20 cellular contexts compared by ENCODE assay signal in the genomic region with DNA sequence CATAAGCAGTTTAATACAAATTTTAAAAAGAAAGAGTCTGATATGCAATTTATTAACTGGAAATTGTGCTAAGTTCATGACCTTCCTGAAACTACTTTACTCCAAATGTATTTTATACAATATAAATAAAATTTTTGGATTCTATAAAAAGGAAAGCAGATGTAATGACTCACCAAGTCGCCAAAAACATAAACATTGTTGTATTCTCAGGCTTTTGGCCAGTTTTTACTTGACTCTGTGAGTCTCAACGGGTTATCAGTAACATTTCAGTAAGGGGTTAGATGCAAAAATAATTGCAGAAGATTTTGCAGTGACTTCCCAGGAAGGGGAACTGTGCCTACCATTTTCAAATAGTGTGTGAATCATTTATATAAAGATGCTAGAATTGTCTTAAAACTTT.
DNase-seq lines count a peak whose midpoint lies in the region; ATAC-seq lines count a peak whose summit lies in the region.
"Had no signal": no experiment of that assay in that cellular context is flagged by ENCODE, and none has a peak within 500 bp of the region (broad histone marks: within the 10 kb centered on the region; RNA-seq: fewer than 3 reads in every experiment).

No MANE protein-coding gene starts in this region.

- no peak for ATAC-seq in right cardiac atrium
- ATAC-seq: A549, PC-3 had no signal

- H3K4me1 ChIP-seq in ACC112 (ENCODE audit: control insufficient read depth, insufficient read depth, low read length, unreplicated experiment) (peaks cover 25% of the 10 kb centered on the region), mesenchymal stem cell (ENCODE audit: control insufficient read depth, insufficient read depth, low read depth, low read length) (no peaks in the 10 kb centered on the region), right cardiac atrium (ENCODE audit: control insufficient read depth, insufficient read depth, low read length) (no peaks in the 10 kb centered on the region)
- H3K4me1 ChIP-seq: A549 had no signal

- intact Hi-C loops in right cardiac atrium (cut with DNase I): no loop called here

- H2BK12ac ChIP-seq in mesenchymal stem cell (ENCODE audit: low read length in 2 of 2): no peak overlapping the region

- H3K79me2 ChIP-seq in ACC112 (ENCODE audit: control insufficient read depth, insufficient read depth, low read length, unreplicated experiment): no peaks in the 10 kb centered on the region

- H3K27me3 ChIP-seq in ACC112 (ENCODE audit: insufficient read depth, low read length): no peaks in the 10 kb centered on the region
- no peaks in the 10 kb centered on the region for H3K27me3 ChIP-seq in mesenchymal stem cell (ENCODE audit: control insufficient read depth in 1 of 2, insufficient read depth in 1 of 2, low read length in 2 of 2)
- no peaks in the 10 kb centered on the region for H3K27me3 ChIP-seq in right cardiac atrium (ENCODE audit: control insufficient read depth, insufficient read depth)

- no peaks in the 10 kb centered on the region for H3K9me3 ChIP-seq in mesenchymal stem cell (ENCODE audit: control insufficient read depth, low read length)
- no peaks in the 10 kb centered on the region for H3K9me3 ChIP-seq in right cardiac atrium (ENCODE audit: control insufficient read depth, low read length)
- H3K9me3 ChIP-seq: A549, HAP-1 had no signal

- H3K79me1 ChIP-seq in mesenchymal stem cell (replicated peaks; ENCODE audit: low read length, poor library complexity, severe bottlenecking): no peaks in the 10 kb centered on the region

- no peak overlapping the region for H3K4ac ChIP-seq in mesenchymal stem cell (ENCODE audit: low read depth in 1 of 2, low read length in 2 of 2)

- no peaks in the 10 kb centered on the region for H3K36me3 ChIP-seq in ACC112 (ENCODE audit: insufficient read depth, low read length)
- no peaks in the 10 kb centered on the region for H3K36me3 ChIP-seq in mesenchymal stem cell (ENCODE audit: control insufficient read depth in 1 of 2, insufficient read depth in 2 of 2, low read depth in 1 of 2, low read length in 2 of 2)
- H3K36me3 ChIP-seq: HAP-1 had no signal

- H3K9ac ChIP-seq in mesenchymal stem cell (ENCODE audit: low read length): no peak overlapping the region

- WGBS in mesenchymal stem cell: 49% methylated on average over 2 of the region's 2 CpGs
- 33% methylated on average over 2 of the region's 2 CpGs for WGBS in right cardiac atrium

- H4K91ac ChIP-seq in mesenchymal stem cell (ENCODE audit: low read length): no peak overlapping the region

- in situ Hi-C loops in KBM-7 (cut with MboI; ENCODE audit: low pct_unique_long_range_greater_than_20kb, low sequenced_read_pairs): no loop called here
- in situ Hi-C loops in ACHN (cut with HindIII; ENCODE audit: low pct_ligation_motif_present, low pct_unique_long_range_greater_than_20kb, low sequenced_read_pairs): no loop called here

- no peak overlapping the region for H3K14ac ChIP-seq in mesenchymal stem cell (ENCODE audit: low read length in 2 of 2)

- no peak overlapping the region for H3K18ac ChIP-seq in mesenchymal stem cell (ENCODE audit: low read depth in 1 of 2, low read length in 2 of 2)

- no peak overlapping the region for H3K4me2 ChIP-seq in mesenchymal stem cell (ENCODE audit: low read length, poor library complexity, severe bottlenecking)
- H3K4me2 ChIP-seq: A549 had no signal

- H3K27ac ChIP-seq in ACC112 (ENCODE audit: low read depth, low read length) (peak overlapping the region; percentile 4; the same call in 1 of the 2 replicates), mesenchymal stem cell (ENCODE audit: low read length, poor library complexity, severe bottlenecking) (no peak overlapping the region), right cardiac atrium (ENCODE audit: low read length) (no peak overlapping the region)
- H3K27ac ChIP-seq: A549, C4-2B, RWPE1 had no signal

- no peak overlapping the region for H2AFZ ChIP-seq in ACC112 (ENCODE audit: low read length, unreplicated experiment)
- no peak overlapping the region for H2AFZ ChIP-seq in mesenchymal stem cell (ENCODE audit: low read depth, low read length)

- no peak overlapping the region for H2AK5ac ChIP-seq in mesenchymal stem cell (ENCODE audit: low read length, severe bottlenecking)

- H2BK5ac ChIP-seq in mesenchymal stem cell (ENCODE audit: low read depth, low read length, poor library complexity, severe bottlenecking): no peak overlapping the region

- H3K23ac ChIP-seq in mesenchymal stem cell (ENCODE audit: low read length in 2 of 2): no peak overlapping the region

- H4K8ac ChIP-seq in mesenchymal stem cell (ENCODE audit: low read length): no peak overlapping the region

- no peak overlapping the region for H2BK15ac ChIP-seq in mesenchymal stem cell (ENCODE audit: low read depth, poor library complexity, severe bottlenecking)

- no peak overlapping the region for H3K4me3 ChIP-seq in ACC112 (ENCODE audit: low read depth, low read length)
- no peak overlapping the region for H3K4me3 ChIP-seq in mesenchymal stem cell (ENCODE audit: insufficient read depth in 1 of 2, low read depth in 1 of 2, low read length in 2 of 2)
- H3K4me3 ChIP-seq in right cardiac atrium (ENCODE audit: low read length): no peak overlapping the region
- H3K4me3 ChIP-seq: A549, HAP-1 had no signal

- DNase-seq in amniotic stem cell (lab: John Stamatoyannopoulos, UW) (peak; percentile 24), fibroblast of gingiva (ENCODE audit: low read depth) (peak; percentile 16), mesenchymal stem cell (peak; percentile 37), KBM-7 (no peak), right cardiac atrium (no peak), ACHN (no peak), NCI-H774 (lab: John Stamatoyannopoulos, UW) (no peak)
- DNase-seq: DMS153, MV-4-11, NCI-H1417, NCI-H1930, NCI-H2171, NCI-H446 treated with DMSO at 0.1 percent for 48 hours, NCI-H748 treated with DMSO at 0.1 percent for 48 hours, PC-3 had no signal

- H2BK120ac ChIP-seq in mesenchymal stem cell (ENCODE audit: low read depth, low read length): no peak overlapping the region

Comparison
In these comparisons a context has a peak if more than half of its experiments do, and no peak if none do; other contexts are left out.
1. DNase-seq: peak in amniotic stem cell (single experiment), fibroblast of gingiva (single experiment) and mesenchymal stem cell (single experiment); none in KBM-7 (single experiment), right cardiac atrium (0 of 3), ACHN (single experiment) and NCI-H774 (single experiment).